8 cellular contexts compared by ENCODE assay signal in genomic region chr10:121974019-121974534, GRCh38. TPM values are rescaled to one million over a fixed set of nuclear protein-coding genes. Genes with fewer than 3 reads are reported as not detected.
DNase-seq lines count a peak whose midpoint lies in the region; ATAC-seq and TF ChIP-seq lines count a peak whose summit lies in the region.

No MANE protein-coding gene starts in this region.

- peaks cover 4 to 7% of the 10 kb centered on the region in 2 donors for H3K36me3 ChIP-seq in stomach smooth muscle (ENCODE audit: control insufficient read depth in 2 of 2, insufficient read depth in 2 of 2, low read length in 2 of 2)

- peak overlapping the region; percentile 55 to 93 for H3K9ac ChIP-seq in stomach smooth muscle (ENCODE audit: low read length in 2 of 2)

- no peaks in the 10 kb centered on the region for H3K9me3 ChIP-seq in stomach smooth muscle (ENCODE audit: control insufficient read depth in 2 of 2, low read length in 2 of 2)

- H3K27ac ChIP-seq in stomach smooth muscle (ENCODE audit: low read length) = peak overlapping the region; percentile 89

- H3K27ac Mint-ChIP-seq in activated B cell treated with CpG ODN at 0.5 μM for 24 hours = peak overlapping the region; percentile 18

- no peaks in the 10 kb centered on the region for H3K27me3 Mint-ChIP-seq in activated B cell treated with CpG ODN at 0.5 μM for 24 hours

- intact Hi-C loops in activated B cell treated with CpG ODN at 0.5 μM for 24 hours (cut with micrococcal nuclease) = loop anchor here (2.0 kb wide), 1 partner anchor 401 kb away; the partner anchor contains the start of gene PLEKHA1

- CTCF ChIA-PET in activated B cell treated with CpG ODN at 0.5 μM for 24 hours (lab: Charles Lee) = interaction anchor here (0.6 kb wide), 1 partner anchor 60 kb away, joined by 3 read pairs; no protein-coding TSS in a partner anchor

- POLR2A ChIA-PET in activated B cell treated with CpG ODN at 0.5 μM for 24 hours (lab: Charles Lee) = interaction anchor here (0.6 to 1.4 kb wide), 2 partner anchors 46 to 81 kb away, joined by 5 to 6 read pairs; partner anchors contain the start of gene ATE1

- H3K9me3 Mint-ChIP-seq in activated B cell treated with CpG ODN at 0.5 μM for 24 hours = no peaks in the 10 kb centered on the region

- H3K4me3 ChIP-seq in iPS-11a (ENCODE audit: low read depth, low read length) = peak overlapping the region; percentile 72
- H3K4me3 ChIP-seq in stomach smooth muscle (ENCODE audit: low read length in 2 of 2) = peak overlapping the region; percentile 87 to 88

- in situ Hi-C loops in ACHN (cut with HindIII; ENCODE audit: low pct_ligation_motif_present, low pct_unique_long_range_greater_than_20kb, low sequenced_read_pairs) = no loop called here

- H3K27me3 ChIP-seq in stomach smooth muscle (ENCODE audit: control insufficient read depth in 1 of 2, insufficient read depth in 2 of 2, low read length in 2 of 2) = no peaks in the 10 kb centered on the region

- H3K4me1 ChIP-seq in stomach smooth muscle (ENCODE audit: control insufficient read depth, insufficient read depth, low read length) = peaks cover 19% of the 10 kb centered on the region

- peak overlapping the region; percentile 83 for H3K4me3 Mint-ChIP-seq in activated B cell treated with CpG ODN at 0.5 μM for 24 hours

- H3K36me3 Mint-ChIP-seq in activated B cell treated with CpG ODN at 0.5 μM for 24 hours (ENCODE audit: low read depth) = peaks cover 30% of the 10 kb centered on the region

- DNase-seq in ELF-1 (ENCODE audit: low read depth, low spot score) (peak; percentile 58), activated B cell treated with CpG ODN at 0.5 μM for 24 hours (no peak), DMS153 treated with DMSO at 0.1 percent for 48 hours (lab: John Stamatoyannopoulos, UW; ENCODE audit: unreplicated experiment) (no peak), ACHN (no peak)

- ATAC-seq in HG02678 (IDR thresholded peaks at IDR 0.05; ENCODE audit: unreplicated experiment) (peak; percentile 21), activated B cell treated with CpG ODN at 0.5 μM for 24 hours (ENCODE audit: low read depth) (no peak), GM21526 (IDR thresholded peaks at IDR 0.05; ENCODE audit: low FRiP score, unreplicated experiment) (no peak)

- peaks cover 26% of the 10 kb centered on the region for H3K4me1 Mint-ChIP-seq in activated B cell treated with CpG ODN at 0.5 μM for 24 hours

- TF ChIP-seq CTCF in activated B cell treated with CpG ODN at 0.5 μM for 24 hours (IDR thresholded peaks at IDR 0.05) = no peak

RNA-seq across cellular contexts. Expression of gene NSMCE4A, which starts 0.9 kb away (rescaled TPM):
- total RNA-seq in activated B cell treated with CpG ODN at 0.5 μM for 24 hours = 70.3 and 78.0 TPM in 2 replicates

RNA-seq across cellular contexts. Expression of gene TACC2, which starts 14.9 kb away (rescaled TPM):
- not detected in 2 replicates for total RNA-seq in activated B cell treated with CpG ODN at 0.5 μM for 24 hours

RNA-seq across cellular contexts. Expression of gene ATE1, which starts 46.2 kb away (rescaled TPM):
- 26.0 and 31.0 TPM in 2 replicates for total RNA-seq in activated B cell treated with CpG ODN at 0.5 μM for 24 hours
